In the genomic region with DNA sequence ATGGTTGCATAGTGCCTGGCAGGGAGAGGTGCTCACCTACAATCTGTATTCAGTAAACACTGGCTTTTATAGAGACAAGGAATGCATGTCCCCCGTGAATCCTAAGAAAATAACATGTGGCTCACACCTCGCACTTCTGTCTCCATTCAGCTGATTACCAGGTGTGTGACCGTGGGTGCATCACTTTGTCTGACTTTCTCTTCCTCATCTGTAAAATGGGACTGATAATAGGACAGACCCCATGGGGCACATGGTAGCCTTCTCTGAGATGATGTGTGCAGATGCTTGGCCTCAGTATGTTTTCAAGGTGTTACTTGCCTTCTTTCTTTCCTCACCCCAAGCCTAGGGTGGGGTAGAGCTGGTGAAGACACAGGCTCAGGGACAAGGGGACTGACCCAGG, we compare ENCODE assay signal across 3 cellular contexts.
TF ChIP-seq lines count a peak whose summit lies in the region.

No MANE protein-coding gene starts in this region.

TF ChIP-seq in SK-N-SH, 30 proteins besides CTCF, POLR2A, EP300 and RAD21:
- TF ChIP-seq, protein P1, sequence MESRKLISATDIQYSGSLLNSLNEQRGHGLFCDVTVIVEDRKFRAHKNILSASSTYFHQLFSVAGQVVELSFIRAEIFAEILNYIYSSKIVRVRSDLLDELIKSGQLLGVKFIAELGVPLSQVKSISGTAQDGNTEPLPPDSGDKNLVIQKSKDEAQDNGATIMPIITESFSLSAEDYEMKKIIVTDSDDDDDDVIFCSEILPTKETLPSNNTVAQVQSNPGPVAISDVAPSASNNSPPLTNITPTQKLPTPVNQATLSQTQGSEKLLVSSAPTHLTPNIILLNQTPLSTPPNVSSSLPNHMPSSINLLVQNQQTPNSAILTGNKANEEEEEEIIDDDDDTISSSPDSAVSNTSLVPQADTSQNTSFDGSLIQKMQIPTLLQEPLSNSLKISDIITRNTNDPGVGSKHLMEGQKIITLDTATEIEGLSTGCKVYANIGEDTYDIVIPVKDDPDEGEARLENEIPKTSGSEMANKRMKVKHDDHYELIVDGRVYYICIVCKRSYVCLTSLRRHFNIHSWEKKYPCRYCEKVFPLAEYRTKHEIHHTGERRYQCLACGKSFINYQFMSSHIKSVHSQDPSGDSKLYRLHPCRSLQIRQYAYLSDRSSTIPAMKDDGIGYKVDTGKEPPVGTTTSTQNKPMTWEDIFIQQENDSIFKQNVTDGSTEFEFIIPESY (IDR thresholded peaks at IDR 0.05; ENCODE audit: borderline replicate concordance, low read depth): no peak
- TF ChIP-seq SIN3A (IDR thresholded peaks at IDR 0.05; ENCODE audit: borderline replicate concordance, low read depth, low read length): no peak
- no peak for TF ChIP-seq JUND (IDR thresholded peaks at IDR 0.05)
- no peak for TF ChIP-seq CHD2 (IDR thresholded peaks at IDR 0.05; ENCODE audit: low read length, partially characterized antibody)
- TF ChIP-seq, protein P2, sequence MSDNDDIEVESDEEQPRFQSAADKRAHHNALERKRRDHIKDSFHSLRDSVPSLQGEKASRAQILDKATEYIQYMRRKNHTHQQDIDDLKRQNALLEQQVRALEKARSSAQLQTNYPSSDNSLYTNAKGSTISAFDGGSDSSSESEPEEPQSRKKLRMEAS (IDR thresholded peaks at IDR 0.05; ENCODE audit: low read depth): no peak
- no peak for TF ChIP-seq FOSL2 (IDR thresholded peaks at IDR 0.05; ENCODE audit: borderline replicate concordance, low read depth)
- TF ChIP-seq GABPA (IDR thresholded peaks at IDR 0.05; ENCODE audit: low read depth): no peak
- TF ChIP-seq, protein P3, sequence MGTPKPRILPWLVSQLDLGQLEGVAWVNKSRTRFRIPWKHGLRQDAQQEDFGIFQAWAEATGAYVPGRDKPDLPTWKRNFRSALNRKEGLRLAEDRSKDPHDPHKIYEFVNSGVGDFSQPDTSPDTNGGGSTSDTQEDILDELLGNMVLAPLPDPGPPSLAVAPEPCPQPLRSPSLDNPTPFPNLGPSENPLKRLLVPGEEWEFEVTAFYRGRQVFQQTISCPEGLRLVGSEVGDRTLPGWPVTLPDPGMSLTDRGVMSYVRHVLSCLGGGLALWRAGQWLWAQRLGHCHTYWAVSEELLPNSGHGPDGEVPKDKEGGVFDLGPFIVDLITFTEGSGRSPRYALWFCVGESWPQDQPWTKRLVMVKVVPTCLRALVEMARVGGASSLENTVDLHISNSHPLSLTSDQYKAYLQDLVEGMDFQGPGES (IDR thresholded peaks at IDR 0.05; ENCODE audit: low read depth, low read length): no peak
- TF ChIP-seq POLR2AphosphoS5 (IDR thresholded peaks at IDR 0.05; ENCODE audit: low read depth, low read length): no peak
- no peak for TF ChIP-seq MEF2A (IDR thresholded peaks at IDR 0.05; ENCODE audit: borderline replicate concordance, low read depth)

TF ChIP-seq in SK-N-SH treated with all-trans-retinoic acid at 6 μM for 48 hours, 23 proteins besides CTCF, POLR2A, EP300 and RAD21 (continued from another document):
- TF ChIP-seq, protein P4, sequence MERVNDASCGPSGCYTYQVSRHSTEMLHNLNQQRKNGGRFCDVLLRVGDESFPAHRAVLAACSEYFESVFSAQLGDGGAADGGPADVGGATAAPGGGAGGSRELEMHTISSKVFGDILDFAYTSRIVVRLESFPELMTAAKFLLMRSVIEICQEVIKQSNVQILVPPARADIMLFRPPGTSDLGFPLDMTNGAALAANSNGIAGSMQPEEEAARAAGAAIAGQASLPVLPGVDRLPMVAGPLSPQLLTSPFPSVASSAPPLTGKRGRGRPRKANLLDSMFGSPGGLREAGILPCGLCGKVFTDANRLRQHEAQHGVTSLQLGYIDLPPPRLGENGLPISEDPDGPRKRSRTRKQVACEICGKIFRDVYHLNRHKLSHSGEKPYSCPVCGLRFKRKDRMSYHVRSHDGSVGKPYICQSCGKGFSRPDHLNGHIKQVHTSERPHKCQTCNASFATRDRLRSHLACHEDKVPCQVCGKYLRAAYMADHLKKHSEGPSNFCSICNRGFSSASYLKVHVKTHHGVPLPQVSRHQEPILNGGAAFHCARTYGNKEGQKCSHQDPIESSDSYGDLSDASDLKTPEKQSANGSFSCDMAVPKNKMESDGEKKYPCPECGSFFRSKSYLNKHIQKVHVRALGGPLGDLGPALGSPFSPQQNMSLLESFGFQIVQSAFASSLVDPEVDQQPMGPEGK (CRISPR knock-in tag; IDR thresholded peaks at IDR 0.05; ENCODE audit: borderline replicate concordance): no peak
- TF ChIP-seq BACH2 (CRISPR knock-in tag; IDR thresholded peaks at IDR 0.05; ENCODE audit: borderline replicate concordance): no peak
- TF ChIP-seq ARNTL (CRISPR knock-in tag; IDR thresholded peaks at IDR 0.05; ENCODE audit: borderline replicate concordance, low read depth): no peak

TF ChIP-seq in neural cell, 6 proteins besides CTCF, POLR2A, EP300 and RAD21 (continued from another document):
- TF ChIP-seq, protein P5, sequence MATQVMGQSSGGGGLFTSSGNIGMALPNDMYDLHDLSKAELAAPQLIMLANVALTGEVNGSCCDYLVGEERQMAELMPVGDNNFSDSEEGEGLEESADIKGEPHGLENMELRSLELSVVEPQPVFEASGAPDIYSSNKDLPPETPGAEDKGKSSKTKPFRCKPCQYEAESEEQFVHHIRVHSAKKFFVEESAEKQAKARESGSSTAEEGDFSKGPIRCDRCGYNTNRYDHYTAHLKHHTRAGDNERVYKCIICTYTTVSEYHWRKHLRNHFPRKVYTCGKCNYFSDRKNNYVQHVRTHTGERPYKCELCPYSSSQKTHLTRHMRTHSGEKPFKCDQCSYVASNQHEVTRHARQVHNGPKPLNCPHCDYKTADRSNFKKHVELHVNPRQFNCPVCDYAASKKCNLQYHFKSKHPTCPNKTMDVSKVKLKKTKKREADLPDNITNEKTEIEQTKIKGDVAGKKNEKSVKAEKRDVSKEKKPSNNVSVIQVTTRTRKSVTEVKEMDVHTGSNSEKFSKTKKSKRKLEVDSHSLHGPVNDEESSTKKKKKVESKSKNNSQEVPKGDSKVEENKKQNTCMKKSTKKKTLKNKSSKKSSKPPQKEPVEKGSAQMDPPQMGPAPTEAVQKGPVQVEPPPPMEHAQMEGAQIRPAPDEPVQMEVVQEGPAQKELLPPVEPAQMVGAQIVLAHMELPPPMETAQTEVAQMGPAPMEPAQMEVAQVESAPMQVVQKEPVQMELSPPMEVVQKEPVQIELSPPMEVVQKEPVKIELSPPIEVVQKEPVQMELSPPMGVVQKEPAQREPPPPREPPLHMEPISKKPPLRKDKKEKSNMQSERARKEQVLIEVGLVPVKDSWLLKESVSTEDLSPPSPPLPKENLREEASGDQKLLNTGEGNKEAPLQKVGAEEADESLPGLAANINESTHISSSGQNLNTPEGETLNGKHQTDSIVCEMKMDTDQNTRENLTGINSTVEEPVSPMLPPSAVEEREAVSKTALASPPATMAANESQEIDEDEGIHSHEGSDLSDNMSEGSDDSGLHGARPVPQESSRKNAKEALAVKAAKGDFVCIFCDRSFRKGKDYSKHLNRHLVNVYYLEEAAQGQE (IDR thresholded peaks at IDR 0.05; ENCODE audit: borderline replicate concordance): no peak
- TF ChIP-seq MXI1 (conservative IDR thresholded peaks at IDR 0.05; ENCODE audit: poor library complexity, severe bottlenecking): no peak
